ENCODE assay signal across 12 cellular contexts in genomic region chr11:75380716-75381420, GRCh38. TPM values are rescaled to one million over a fixed set of nuclear protein-coding genes. Genes with fewer than 3 reads are reported as not detected.
DNase-seq lines count a peak whose midpoint lies in the region; ATAC-seq and TF ChIP-seq lines count a peak whose summit lies in the region.
"Had no signal": no experiment of that assay in that cellular context is flagged by ENCODE, and none has a peak within 500 bp of the region (broad histone marks: within the 10 kb centered on the region; RNA-seq: fewer than 3 reads in every experiment).

No MANE protein-coding gene starts in this region.

- TF ChIP-seq POLR2A in spleen (IDR thresholded peaks at IDR 0.05): no peak

- TF ChIP-seq CTCF in spleen (IDR thresholded peaks at IDR 0.05 in 8 of 11, conservative IDR thresholded peaks at IDR 0.05 in 3 of 11): no peak

- no peak overlapping the region for H3K4me2 ChIP-seq in Karpas-422 (ENCODE audit: low read depth, low read length, poor library complexity, severe bottlenecking)

- no peaks in the 10 kb centered on the region for H3K27me3 Mint-ChIP-seq in T-helper 1 cell treated with Interleukin-12 subunit alpha and Interleukin-12 subunit beta and Interleukin-4 antibody, amounts not matched to agents 30 μg/mL and 1 μg/mL, for 36 hours (ENCODE audit: low read depth)
- no peaks in the 10 kb centered on the region for H3K27me3 Mint-ChIP-seq in T-helper 17 cell
- H3K27me3 Mint-ChIP-seq in stimulated activated naive B cell treated with anti-CD40 and anti-IgM and Interleukin-4, amounts not matched to agents 10 μg/mL and 1 μg/mL and 100 μg/mL, for 72 hours: peaks cover 7 to 16% of the 10 kb centered on the region in 2 donors

- H3K9me3 ChIP-seq in T-helper 17 cell (ENCODE audit: control insufficient read depth, low read length, poor library complexity, severe bottlenecking) (no peaks in the 10 kb centered on the region), spleen (no peaks in the 10 kb centered on the region), Karpas-422 (ENCODE audit: low read length) (no peaks in the 10 kb centered on the region)
- H3K9me3 ChIP-seq: tibial artery had no signal

- no peaks in the 10 kb centered on the region for H4K20me1 ChIP-seq in Karpas-422 (ENCODE audit: insufficient read depth, low read depth, low read length)

- no peaks in the 10 kb centered on the region for H3K36me3 Mint-ChIP-seq in T-helper 1 cell treated with Interleukin-12 subunit alpha and Interleukin-12 subunit beta and Interleukin-4 antibody, amounts not matched to agents 30 μg/mL and 1 μg/mL, for 36 hours (ENCODE audit: low read depth)
- H3K36me3 Mint-ChIP-seq in T-helper 17 cell (ENCODE audit: low read depth): no peaks in the 10 kb centered on the region
- H3K36me3 Mint-ChIP-seq in stimulated activated naive B cell treated with anti-CD40 and anti-IgM and Interleukin-4, amounts not matched to agents 10 μg/mL and 1 μg/mL and 100 μg/mL, for 72 hours: no peaks in the 10 kb centered on the region

- no peaks in the 10 kb centered on the region for H3K9me2 ChIP-seq in Karpas-422 (replicated peaks; ENCODE audit: insufficient read depth, low read length)

- H3K36me3 ChIP-seq in spleen (no peaks in the 10 kb centered on the region), Karpas-422 (ENCODE audit: insufficient read depth, low read length) (no peaks in the 10 kb centered on the region)
- H3K36me3 ChIP-seq: tibial artery had no signal

- H3K9me3 Mint-ChIP-seq in T-helper 1 cell treated with Interleukin-12 subunit alpha and Interleukin-12 subunit beta and Interleukin-4 antibody, amounts not matched to agents 30 μg/mL and 1 μg/mL, for 36 hours: no peaks in the 10 kb centered on the region
- H3K9me3 Mint-ChIP-seq in stimulated activated naive B cell treated with anti-CD40 and anti-IgM and Interleukin-4, amounts not matched to agents 10 μg/mL and 1 μg/mL and 100 μg/mL, for 72 hours: no peaks in the 10 kb centered on the region

- DNase-seq in T-helper 1 cell (no peak), T-helper 17 cell (no peak), kidney tubule cell (ENCODE audit: low spot score) (peak; percentile 78), spleen (peak; percentile 56), Karpas-422 (no peak)
- no peak for DNase-seq in stimulated activated naive B cell treated with anti-CD40 and anti-IgM and Interleukin-4, amounts not matched to agents 10 μg/mL and 1 μg/mL and 100 μg/mL, for 72 hours
- DNase-seq: ACHN, GOT3, NCI-H774 had no signal

- H3K27me3 ChIP-seq in spleen (replicated peaks in 1 of 7): no peaks in the 10 kb centered on the region
- no peaks in the 10 kb centered on the region for H3K27me3 ChIP-seq in Karpas-422 (ENCODE audit: low read length)

- H3K4me1 Mint-ChIP-seq in T-helper 1 cell treated with Interleukin-12 subunit alpha and Interleukin-12 subunit beta and Interleukin-4 antibody, amounts not matched to agents 30 μg/mL and 1 μg/mL, for 36 hours (ENCODE audit: low read depth): peaks cover 14% of the 10 kb centered on the region
- H3K4me1 Mint-ChIP-seq in T-helper 17 cell: peaks cover 14% of the 10 kb centered on the region
- peaks cover 4 to 5% of the 10 kb centered on the region in 2 donors for H3K4me1 Mint-ChIP-seq in stimulated activated naive B cell treated with anti-CD40 and anti-IgM and Interleukin-4, amounts not matched to agents 10 μg/mL and 1 μg/mL and 100 μg/mL, for 72 hours

- no peak overlapping the region for H2AFZ ChIP-seq in Karpas-422 (ENCODE audit: low read length)

- intact Hi-C loops in spleen (cut with DNase I; ENCODE audit: low total_unique reads): loop anchor here (5.0 kb wide), 1 partner anchor 49 kb away; no protein-coding TSS in a partner anchor

- ATAC-seq in T-helper 17 cell (no peak), HG03469 (IDR thresholded peaks at IDR 0.05; ENCODE audit: unreplicated experiment) (no peak)
- ATAC-seq in stimulated activated naive B cell treated with anti-CD40 and anti-IgM and Interleukin-4, amounts not matched to agents 10 μg/mL and 1 μg/mL and 100 μg/mL, for 72 hours (replicated peaks): no peak

- H3K4me3 Mint-ChIP-seq in T-helper 1 cell treated with Interleukin-12 subunit alpha and Interleukin-12 subunit beta and Interleukin-4 antibody, amounts not matched to agents 30 μg/mL and 1 μg/mL, for 36 hours: no peak overlapping the region
- no peak overlapping the region for H3K4me3 Mint-ChIP-seq in T-helper 17 cell
- H3K4me3 Mint-ChIP-seq in stimulated activated naive B cell treated with anti-CD40 and anti-IgM and Interleukin-4, amounts not matched to agents 10 μg/mL and 1 μg/mL and 100 μg/mL, for 72 hours: no peak overlapping the region

- H3K4me1 ChIP-seq in spleen (peaks cover 3 to 47% (median 25%) of the 10 kb centered on the region in 6 donors), Karpas-422 (ENCODE audit: low read length) (no peaks in the 10 kb centered on the region)
- H3K4me1 ChIP-seq: tibial artery had no signal

- H3K27ac Mint-ChIP-seq in T-helper 1 cell treated with Interleukin-12 subunit alpha and Interleukin-12 subunit beta and Interleukin-4 antibody, amounts not matched to agents 30 μg/mL and 1 μg/mL, for 36 hours: peak overlapping the region; percentile 13
- peak overlapping the region; percentile 49 for H3K27ac Mint-ChIP-seq in T-helper 17 cell
- no peak overlapping the region for H3K27ac Mint-ChIP-seq in stimulated activated naive B cell treated with anti-CD40 and anti-IgM and Interleukin-4, amounts not matched to agents 10 μg/mL and 1 μg/mL and 100 μg/mL, for 72 hours

- H3K27ac ChIP-seq in spleen (peak overlapping the region in 2 of 8 donors; percentile 8 to 42), Karpas-422 (ENCODE audit: low read length) (no peak overlapping the region)
- H3K27ac ChIP-seq: tibial artery had no signal

- H3K79me2 ChIP-seq in Karpas-422 (ENCODE audit: low read length): no peaks in the 10 kb centered on the region

- H3K4me3 ChIP-seq in spleen: no peak overlapping the region
- H3K4me3 ChIP-seq in Karpas-422 (ENCODE audit: low read length): no peak overlapping the region
- H3K4me3 ChIP-seq: tibial artery had no signal

- H3K9ac ChIP-seq in Karpas-422 (ENCODE audit: low read length): no peak overlapping the region

- WGBS in spleen, 5 donors: 65 to 80% (median 72%) methylated on average over 7 of the region's 7 CpGs

RNA-seq across cellular contexts. Expression of gene RPS3, which starts 18.4 kb away (rescaled TPM):
- total RNA-seq in T-helper 17 cell (1,000 to 10,000 TPM; 4,448 to 4,546 TPM), spleen (1,000 to 10,000 TPM; 1,482 to 2,624 (median 2,197) TPM)
- polyA plus RNA-seq in spleen: 1,000 to 10,000 TPM; 4,940 to 5,449 (median 5,352) TPM
- total RNA-seq in Karpas-422 (2014; rRNA removed; shearing (Covaris generic); ENCODE audit: low replicate concordance): 2,332 and 2,975 TPM in 2 replicates

RNA-seq across cellular contexts. Expression of gene ARRB1, which starts 29.4 kb away (rescaled TPM):
- 10 to 100 TPM; 26.3 to 39.6 TPM for total RNA-seq in T-helper 17 cell
- total RNA-seq in spleen: 100 to 1,000 TPM in 3 of 7 donors, 10 to 100 TPM in 4; 77.7 to 139 (median 84.8) TPM
- 10 to 100 TPM; 11.6 to 49.3 (median 13.1) TPM for polyA plus RNA-seq in spleen
- total RNA-seq in Karpas-422 (2014; rRNA removed; shearing (Covaris generic); ENCODE audit: low replicate concordance): not detected in 2 replicates

RNA-seq across cellular contexts. Expression of gene KLHL35, which starts 52.1 kb away (rescaled TPM):
- total RNA-seq in T-helper 17 cell: 1 to 10 TPM; 1.3 to 3.1 TPM
- total RNA-seq in spleen: 1 to 10 TPM in 6 of 7 donors, under 1 TPM in 1; 0.19 to 3.5 (median 1.8) TPM
- 1 to 10 TPM; 2.0 to 3.8 (median 2.8) TPM for polyA plus RNA-seq in spleen
- total RNA-seq in Karpas-422 (2014; rRNA removed; shearing (Covaris generic); ENCODE audit: low replicate concordance): 1.3 and 8.5 TPM in 2 replicates

Comparison
In these comparisons a context has a peak if more than half of its experiments do, and no peak if none do; other contexts are left out.
1. DNase-seq: peak in kidney tubule cell (single experiment) and spleen (single experiment); none in T-helper 1 cell (0 of 5), T-helper 17 cell (0 of 3), Karpas-422 (single experiment) and stimulated activated naive B cell treated with anti-CD40 and anti-IgM and Interleukin-4, amounts not matched to agents 10 μg/mL and 1 μg/mL and 100 μg/mL, for 72 hours (single experiment).
2. RNA of gene ARRB1, which starts 29.4 kb away (total RNA-seq): 77.7 to 139 TPM in spleen and 26.3 to 39.6 TPM in T-helper 17 cell; not detected in Karpas-422; every median in the first group is over 10 times any median in the second.